In genomic region chr7:157335991-157336382, GRCh38 we compare ENCODE assay signal across 8 cellular contexts. TPM values are rescaled to one million over a fixed set of nuclear protein-coding genes. Genes with fewer than 3 reads are reported as not detected.
DNase-seq lines count a peak whose midpoint lies in the region; ATAC-seq and TF ChIP-seq lines count a peak whose summit lies in the region.

No MANE protein-coding gene starts in this region.

- H3K27me3 Mint-ChIP-seq in T-helper 2 cell treated with Interferon-gamma antibody and Interleukin-4, amounts not matched to agents 5 μg/mL and 100 μg/mL, for 36 hours (ENCODE audit: low read depth): peaks cover 33% of the 10 kb centered on the region

- no peaks in the 10 kb centered on the region for H3K9me3 Mint-ChIP-seq in T-helper 2 cell treated with Interferon-gamma antibody and Interleukin-4, amounts not matched to agents 5 μg/mL and 100 μg/mL, for 36 hours

- peak overlapping the region; percentile 98 to 99 (median 98) for H3K27ac ChIP-seq in right lobe of liver
- peak overlapping the region; percentile 96 for H3K27ac ChIP-seq in thymus (ENCODE audit: low read depth)

- TF ChIP-seq CTCF in astrocyte of the spinal cord (IDR thresholded peaks at IDR 0.05; ENCODE audit: low read depth, low read length): no peak
- no peak for TF ChIP-seq CTCF in right lobe of liver (IDR thresholded peaks at IDR 0.05)

- no peak for TF ChIP-seq POLR2A in right lobe of liver (IDR thresholded peaks at IDR 0.05)

- peak overlapping the region; percentile 89 for H3K4me3 Mint-ChIP-seq in T-helper 2 cell treated with Interferon-gamma antibody and Interleukin-4, amounts not matched to agents 5 μg/mL and 100 μg/mL, for 36 hours

- H3K4me1 ChIP-seq in right lobe of liver: peaks cover 0 to 14% (median 0%) of the 10 kb centered on the region in 4 donors
- H3K4me1 ChIP-seq in thymus (ENCODE audit: control insufficient read depth, insufficient read depth, low read length): peaks cover 15% of the 10 kb centered on the region

- H3K27ac Mint-ChIP-seq in T-helper 2 cell treated with Interferon-gamma antibody and Interleukin-4, amounts not matched to agents 5 μg/mL and 100 μg/mL, for 36 hours: peak overlapping the region; percentile 98

- H3K27me3 ChIP-seq in right lobe of liver: no peaks in the 10 kb centered on the region
- H3K27me3 ChIP-seq in thymus (ENCODE audit: control insufficient read depth, insufficient read depth): no peaks in the 10 kb centered on the region

- peak overlapping the region; percentile 89 for H3K4me3 ChIP-seq in astrocyte of the spinal cord (ENCODE audit: low read depth, low read length)
- H3K4me3 ChIP-seq in right lobe of liver: peak overlapping the region; percentile 69 to 78 (median 70)
- peak overlapping the region; percentile 98 for H3K4me3 ChIP-seq in thymus (ENCODE audit: low read length)

- WGBS in right lobe of liver (ENCODE audit: insufficient coverage, low coverage, low lambda C conversion rate, missing lambda C conversion rate): 82% methylated on average over 4 of the region's 11 CpGs
- 54% methylated on average over 11 of the region's 11 CpGs for WGBS in thymus

- peaks cover 19% of the 10 kb centered on the region for H3K4me1 Mint-ChIP-seq in T-helper 2 cell treated with Interferon-gamma antibody and Interleukin-4, amounts not matched to agents 5 μg/mL and 100 μg/mL, for 36 hours (ENCODE audit: low read depth)

- DNase-seq in T-helper 2 cell treated with Interferon-gamma antibody and Interleukin-4, amounts not matched to agents 5 μg/mL and 100 μg/mL, for 36 hours (ENCODE audit: low spot score): no peak
- DNase-seq in T-helper 2 cell (no peak), astrocyte of the spinal cord (ENCODE audit: low read depth, low spot score) (no peak), right lobe of liver (peak in 2 of 3 donors; percentile 25 to 46), COLO668 (lab: John Stamatoyannopoulos, UW; ENCODE audit: unreplicated experiment) (no peak)
- DNase-seq in stimulated activated CD4-positive, alpha-beta T cell treated with anti-CD3 and anti-CD28 coated beads, Interleukin-15, amount 100 ng/mL, for 24 hours: no peak

- no peak for ATAC-seq in right lobe of liver
- no peak for ATAC-seq in GM19467 (IDR thresholded peaks at IDR 0.05; ENCODE audit: unreplicated experiment)

- in situ Hi-C loops in astrocyte of the spinal cord (cut with HindIII; ENCODE audit: low sequenced_read_pairs): no loop called here

- H3K36me3 ChIP-seq in right lobe of liver (no peaks in the 10 kb centered on the region), thymus (ENCODE audit: control insufficient read depth, insufficient read depth) (no peaks in the 10 kb centered on the region)

- H3K9me3 ChIP-seq in right lobe of liver (no peaks in the 10 kb centered on the region), thymus (ENCODE audit: control insufficient read depth) (no peaks in the 10 kb centered on the region)

- H3K36me3 Mint-ChIP-seq in T-helper 2 cell treated with Interferon-gamma antibody and Interleukin-4, amounts not matched to agents 5 μg/mL and 100 μg/mL, for 36 hours (ENCODE audit: low read depth): peaks cover 18% of the 10 kb centered on the region

- intact Hi-C loops in right lobe of liver (cut with DNase I): no loop called here

RNA-seq across cellular contexts. Expression of gene DNAJB6, which starts 0.8 kb away (rescaled TPM):
- total RNA-seq in right lobe of liver: 10 to 100 TPM; 24.5 to 38.0 (median 35.2) TPM
- 166 TPM for polyA plus RNA-seq in thymus

Comparison
In these comparisons a context has a peak if more than half of its experiments do, and no peak if none do; other contexts are left out.
1. DNase-seq: peak in right lobe of liver (2 of 3); none in T-helper 2 cell treated with Interferon-gamma antibody and Interleukin-4, amounts not matched to agents 5 μg/mL and 100 μg/mL, for 36 hours (single experiment), T-helper 2 cell (0 of 5), astrocyte of the spinal cord (single experiment), COLO668 (single experiment) and stimulated activated CD4-positive, alpha-beta T cell treated with anti-CD3 and anti-CD28 coated beads, Interleukin-15, amount 100 ng/mL, for 24 hours (single experiment).
2. Peak in every context shown above with its lines, with median percentiles within 50 percentile points of each other: H3K4me3 ChIP-seq.